12 cellular contexts compared by ENCODE assay signal in genomic region chr22:38865201-38866023, GRCh38. TPM values are rescaled to one million over a fixed set of nuclear protein-coding genes. Genes with fewer than 3 reads are reported as not detected.
DNase-seq lines count a peak whose midpoint lies in the region; TF ChIP-seq lines count a peak whose summit lies in the region.
"Had no signal": no experiment of that assay in that cellular context is flagged by ENCODE, and none has a peak within 500 bp of the region (broad histone marks: within the 10 kb centered on the region; RNA-seq: fewer than 3 reads in every experiment).

No MANE protein-coding gene starts in this region.

- 67 to 80% (median 68%) methylated on average over 11 to 20 of the region's 20 CpGs for WGBS in adrenal gland, 4 donors
- 84% methylated on average over 20 of the region's 20 CpGs for WGBS in sigmoid colon, 2 donors

- TF ChIP-seq POLR2A in adrenal gland (IDR thresholded peaks at IDR 0.05) (no peak), sigmoid colon (IDR thresholded peaks at IDR 0.05) (no peak)

- intact Hi-C loops in adrenal gland (cut with DNase I) (loop anchor here (5.0 to 10.0 kb wide), 6 partner anchors 93 to 269 kb away; no protein-coding TSS in a partner anchor), sigmoid colon (cut with DNase I) (no loop called here)

- H3K4me1 ChIP-seq in adrenal gland (replicated peaks in 1 of 2), result peaks cover 18 to 81% of the 10 kb centered on the region in 2 donors
- H3K4me1 ChIP-seq in right atrium auricular region, result peaks cover 0 to 70% of the 10 kb centered on the region in 2 donors
- H3K4me1 ChIP-seq in sigmoid colon, result peaks cover 0 to 95% (median 86%) of the 10 kb centered on the region in 4 donors

- H3K9me3 ChIP-seq in adrenal gland (replicated peaks in 1 of 3) (no peaks in the 10 kb centered on the region), right atrium auricular region (no peaks in the 10 kb centered on the region), sigmoid colon (no peaks in the 10 kb centered on the region)

- H3K4me3 ChIP-seq in H7 (ENCODE audit: insufficient read depth, low read depth, low read length), result no peak overlapping the region
- H3K4me3 ChIP-seq in adrenal gland, result no peak overlapping the region
- no peak overlapping the region for H3K4me3 ChIP-seq in right atrium auricular region
- no peak overlapping the region for H3K4me3 ChIP-seq in sigmoid colon

- H3K36me3 ChIP-seq in H7 (replicated peaks; ENCODE audit: control insufficient read depth, insufficient read depth, low read length), result peaks cover 16% of the 10 kb centered on the region
- peaks cover 0 to 37% of the 10 kb centered on the region in 2 donors for H3K36me3 ChIP-seq in adrenal gland (replicated peaks in 1 of 2)
- peaks cover 40% of the 10 kb centered on the region for H3K36me3 ChIP-seq in right atrium auricular region
- peaks cover 17 to 46% (median 24%) of the 10 kb centered on the region in 4 donors for H3K36me3 ChIP-seq in sigmoid colon

- TF ChIP-seq EP300 in sigmoid colon (IDR thresholded peaks at IDR 0.05), result no peak

- H3K27me3 ChIP-seq in H7 (ENCODE audit: control insufficient read depth, insufficient read depth, low read length), result no peaks in the 10 kb centered on the region
- no peaks in the 10 kb centered on the region for H3K27me3 ChIP-seq in adrenal gland
- no peaks in the 10 kb centered on the region for H3K27me3 ChIP-seq in right atrium auricular region
- no peaks in the 10 kb centered on the region for H3K27me3 ChIP-seq in sigmoid colon

- TF ChIP-seq CTCF in adrenal gland (IDR thresholded peaks at IDR 0.05), result no peak
- no peak for TF ChIP-seq CTCF in right atrium auricular region (IDR thresholded peaks at IDR 0.05)
- TF ChIP-seq CTCF in sigmoid colon (IDR thresholded peaks at IDR 0.05), result no peak

- DNase-seq in H7 (peak; percentile 28), adrenal gland (peak in 4 of 7 donors; percentile 29 to 70 (median 43)), right atrium auricular region (ENCODE audit: low spot score) (no peak), sigmoid colon (peak; percentile 69), NCI-H345 (lab: John Stamatoyannopoulos, UW) (no peak), RPMI8226 (no peak), NCI-H2196 treated with DMSO at 0.1 percent for 48 hours (lab: John Stamatoyannopoulos, UW; ENCODE audit: unreplicated experiment) (no peak), H4 (ENCODE audit: low spot score) (no peak)
- DNase-seq: CD8-positive, alpha-beta memory T cell; NCI-H2029 treated with DMSO at 0.1 percent for 48 hours; NCI-H82 had no signal

- H3K27ac ChIP-seq in adrenal gland (peak overlapping the region in 2 of 5 donors; percentile 35 to 58), right atrium auricular region (peak overlapping the region; percentile 67 to 73), sigmoid colon (peak overlapping the region; percentile 66 to 81 (median 67))
- H3K27ac ChIP-seq: epithelial cell of prostate had no signal

RNA-seq across cellular contexts. Expression of gene CBX6, which starts 6.6 kb away (rescaled TPM):
- total RNA-seq in H7 (2014; rRNA removed; shearing (Covaris generic)), result 18.3 and 19.2 TPM in 2 replicates
- total RNA-seq in adrenal gland (100 to 1,000 TPM in 1 of 8 donors, 10 to 100 TPM in 7; 48.0 to 151 (median 79.5) TPM), right atrium auricular region (10 to 100 TPM; 28.0 to 57.0 TPM), sigmoid colon (10 to 100 TPM; 47.2 to 90.6 (median 59.3) TPM)
- polyA plus RNA-seq in adrenal gland (10 to 100 TPM; 21.0 to 87.3 (median 38.8) TPM), sigmoid colon (10 to 100 TPM in 1 of 3 donors, 1 to 10 TPM in 2; 4.2 to 23.8 (median 5.1) TPM)
- 19.6 and 21.5 TPM in 2 replicates for total RNA-seq in H4 (2014; rRNA removed; shearing (Covaris generic))

RNA-seq across cellular contexts. Expression of gene NPTXR, which starts 21.6 kb away (rescaled TPM):
- 3.6 and 3.7 TPM in 2 replicates for total RNA-seq in H7 (2014; rRNA removed; shearing (Covaris generic))
- total RNA-seq in adrenal gland (10 to 100 TPM in 7 of 8 donors, 1 to 10 TPM in 1; 6.9 to 26.9 (median 13.4) TPM), right atrium auricular region (10 to 100 TPM; 18.0 to 24.6 TPM), sigmoid colon (10 to 100 TPM in 1 of 4 donors, 1 to 10 TPM in 3; 3.9 to 14.4 (median 5.3) TPM)
- polyA plus RNA-seq in adrenal gland (1 to 10 TPM; 3.4 to 4.7 (median 4.4) TPM), sigmoid colon (1 to 10 TPM in 1 of 3 donors, under 1 TPM in 1, not detected in 1; under 0.01 to 2.9 TPM)
- 3.1 and 4.1 TPM in 2 replicates for total RNA-seq in H4 (2014; rRNA removed; shearing (Covaris generic))

Comparison
In these comparisons a context has a peak if more than half of its experiments do, and no peak if none do; other contexts are left out.
1. DNase-seq: peak in H7 (single experiment), adrenal gland (4 of 7) and sigmoid colon (single experiment); none in right atrium auricular region (single experiment), NCI-H345 (single experiment), RPMI8226 (single experiment), NCI-H2196 treated with DMSO at 0.1 percent for 48 hours (single experiment) and H4 (single experiment).